21 cellular contexts compared by ENCODE assay signal in genomic region chr10:86769991-86770390, GRCh38. TPM values are rescaled to one million over a fixed set of nuclear protein-coding genes. Genes with fewer than 3 reads are reported as not detected.
DNase-seq lines count a peak whose midpoint lies in the region; ATAC-seq, FAIRE-seq and TF ChIP-seq lines count a peak whose summit lies in the region.
"Had no signal": no experiment of that assay in that cellular context is flagged by ENCODE, and none has a peak within 500 bp of the region (broad histone marks: within the 10 kb centered on the region; RNA-seq: fewer than 3 reads in every experiment).

No MANE protein-coding gene starts in this region.

- no peaks in the 10 kb centered on the region for H3K9me1 ChIP-seq in K562 (ENCODE audit: control insufficient read depth, insufficient read depth, low read length)

- H3K4me1 ChIP-seq in left ventricle myocardium inferior, result peaks cover 72% of the 10 kb centered on the region
- H3K4me1 ChIP-seq in K562 (replicated peaks in 1 of 2; ENCODE audit: control insufficient read depth in 2 of 2, insufficient read depth in 2 of 2, low read length in 2 of 2), result peaks cover 13 to 21% of the 10 kb centered on the region in 2 experiments; a peak in 4 of 5 replicates
- H3K4me1 ChIP-seq in iPS-20b (ENCODE audit: insufficient read depth, low read length), result peaks cover 38% of the 10 kb centered on the region
- peaks cover 75% of the 10 kb centered on the region for H3K4me1 ChIP-seq in psoas muscle
- H3K4me1 ChIP-seq in HAP-1, result peaks cover 43% of the 10 kb centered on the region
- H3K4me1 ChIP-seq: BLaER1 treated with 17β-estradiol and CSF1 and Interleukin-3, amounts not matched to agents 10 nM and 100 nM had no signal

- H3K36me3 Mint-ChIP-seq in activated T-helper 17 cell treated with anti-CD3 and anti-CD28 coated beads, Interleukin-2, amount 50 U/mL, for 72 hours (ENCODE audit: low read depth), result no peaks in the 10 kb centered on the region
- H3K36me3 Mint-ChIP-seq: CD4-positive, alpha-beta memory T cell had no signal

- H3K27me3 Mint-ChIP-seq in activated T-helper 17 cell treated with anti-CD3 and anti-CD28 coated beads, Interleukin-2, amount 50 U/mL, for 72 hours, result no peaks in the 10 kb centered on the region
- H3K27me3 Mint-ChIP-seq: CD4-positive, alpha-beta memory T cell had no signal

- H3K9me3 ChIP-seq in left ventricle myocardium inferior (replicated peaks) (no peaks in the 10 kb centered on the region), K562 (replicated peaks; ENCODE audit: control insufficient read depth, insufficient read depth, low read depth, low read length) (no peaks in the 10 kb centered on the region), iPS-20b (ENCODE audit: insufficient read depth, low read depth, low read length) (no peaks in the 10 kb centered on the region), psoas muscle (no peaks in the 10 kb centered on the region), HAP-1 (no peaks in the 10 kb centered on the region)
- H3K9me3 ChIP-seq: BLaER1 treated with 17β-estradiol and CSF1 and Interleukin-3, amounts not matched to agents 10 nM and 100 nM; SK-N-SH had no signal

- TF ChIP-seq CTCF in left ventricle myocardium inferior (IDR thresholded peaks at IDR 0.05; ENCODE audit: borderline replicate concordance) (no peak), K562 (IDR thresholded peaks at IDR 0.05 in 2 of 3, conservative IDR thresholded peaks at IDR 0.05 in 1 of 3; ENCODE audit: insufficient read depth in 2 of 3, low read depth in 1 of 3, low read length in 3 of 3) (no peak), psoas muscle (IDR thresholded peaks at IDR 0.05) (no peak)

- H3K9ac ChIP-seq in K562 (ENCODE audit: insufficient read depth in 1 of 2, low read depth in 2 of 2, low read length in 2 of 2) (no peak overlapping the region), iPS-20b (ENCODE audit: low read depth, low read length) (0 out of 2 replicates have a peak overlapping the region, but pooled peaks have one; percentile 15)
- H3K9ac ChIP-seq: BLaER1 treated with 17β-estradiol and CSF1 and Interleukin-3, amounts not matched to agents 10 nM and 100 nM; SK-N-SH had no signal

- TF ChIP-seq POLR2A in K562 (conservative IDR thresholded peaks at IDR 0.05), result no peak

- peaks cover 9% of the 10 kb centered on the region for H3K4me1 Mint-ChIP-seq in activated T-helper 17 cell treated with anti-CD3 and anti-CD28 coated beads, Interleukin-2, amount 50 U/mL, for 72 hours

- intact Hi-C loops in Right ventricle myocardium inferior (cut with DNase I) (no loop called here), left ventricle myocardium inferior (cut with micrococcal nuclease) (no loop called here), K562 (cut with micrococcal nuclease) (no loop called here), psoas muscle (cut with DNase I) (no loop called here)

- in situ Hi-C loops in K562 (cut with MboI), result no loop called here
- in situ Hi-C loops in HAP-1 (cut with MboI; ENCODE audit: low sequenced_read_pairs), result no loop called here

- H3K27me3 ChIP-seq in left ventricle myocardium inferior (ENCODE audit: low read depth) (peaks cover 7% of the 10 kb centered on the region), K562 (ENCODE audit: control insufficient read depth in 2 of 2, insufficient read depth in 2 of 2, low read length in 2 of 2) (no peaks in the 10 kb centered on the region), iPS-20b (ENCODE audit: insufficient read depth, low read length) (no peaks in the 10 kb centered on the region), psoas muscle (ENCODE audit: insufficient read depth in 3 of 3, low read length in 2 of 3) (no peaks in the 10 kb centered on the region), HAP-1 (ENCODE audit: low read depth) (no peaks in the 10 kb centered on the region)

- ATAC-seq in Right ventricle myocardium inferior, result peak; percentile 31
- peak; percentile 5; the same call in 1 of the 3 replicates for ATAC-seq in K562
- peak; percentile 13 to 53 (median 36) for ATAC-seq in psoas muscle
- ATAC-seq in activated T-helper 17 cell treated with anti-CD3 and anti-CD28 coated beads, Interleukin-2, amount 50 U/mL, for 72 hours (replicated peaks), result no peak

- no peak for TF ChIP-seq RAD21 in K562 (CRISPR knock-in tag; conservative IDR thresholded peaks at IDR 0.05 in 1 of 2, IDR thresholded peaks at IDR 0.05 in 1 of 2)

- H3K27ac ChIP-seq in left ventricle myocardium inferior (replicated peaks) (no peak overlapping the region), K562 (ENCODE audit: extremely low read depth, low read depth, low read length) (no peak overlapping the region), iPS-20b (ENCODE audit: low read length) (no peak overlapping the region), psoas muscle (peak overlapping the region; percentile 12)
- H3K27ac ChIP-seq: BLaER1 treated with 17β-estradiol and CSF1 and Interleukin-3, amounts not matched to agents 10 nM and 100 nM had no signal

- no peak overlapping the region for H3K4me3 Mint-ChIP-seq in activated T-helper 17 cell treated with anti-CD3 and anti-CD28 coated beads, Interleukin-2, amount 50 U/mL, for 72 hours
- H3K4me3 Mint-ChIP-seq: HFFc6 had no signal

- 0 out of 2 replicates have a peak, but pooled peaks cover 4% of the 10 kb centered on the region for H4K20me1 ChIP-seq in K562 (replicated peaks; ENCODE audit: control insufficient read depth, insufficient read depth, low read length)

- H2AFZ ChIP-seq in K562 (ENCODE audit: low read depth, low read length), result no peak overlapping the region

- CTCF ChIA-PET in K562 (lab: Yijun Ruan, JAX; ENCODE audit: low intra/inter-chr PET ratio), result no interaction called here

- WGBS in K562 (ENCODE audit: insufficient coverage, low coverage, missing lambda C conversion rate), result 21% methylated on average over 8 of the region's 10 CpGs
- 89 to 95% (median 91%) methylated on average over 10 of the region's 10 CpGs for WGBS in psoas muscle, 3 donors

- H3K4me2 ChIP-seq in K562 (ENCODE audit: insufficient read depth, low read length), result peak overlapping the region; percentile 36
- H3K4me2 ChIP-seq: BLaER1 treated with 17β-estradiol and CSF1 and Interleukin-3, amounts not matched to agents 10 nM and 100 nM; SK-N-SH had no signal

- TF ChIP-seq EP300 in K562 (IDR thresholded peaks at IDR 0.05; ENCODE audit: low read length), result no peak

- no peaks in the 10 kb centered on the region for H3K9me3 Mint-ChIP-seq in activated T-helper 17 cell treated with anti-CD3 and anti-CD28 coated beads, Interleukin-2, amount 50 U/mL, for 72 hours
- H3K9me3 Mint-ChIP-seq: HFFc6 had no signal

- POLR2A ChIA-PET in K562 (lab: Yijun Ruan, JAX), result interaction anchor here (0.7 to 3.0 kb wide), 6 partner anchors 9 to 93 kb away, joined by 3 to 40 read pairs (median 5); partner anchors contain the start of gene BMPR1A

- H3K79me2 ChIP-seq in K562 (ENCODE audit: control insufficient read depth, insufficient read depth, low read length), result peaks cover 73% of the 10 kb centered on the region

- no TSS peak for BruUV-seq in K562 (replicated peaks; lab: Mats Ljungman, UMichigan)

- no peak for DNase-seq in Right ventricle myocardium inferior (ENCODE audit: missing footprints)
- no peak for DNase-seq in left ventricle myocardium inferior
- DNase-seq in K562 (ENCODE audit: extremely low read depth in 1 of 4, low spot score in 3 of 4), result no peak
- no peak for DNase-seq in psoas muscle
- no peak for DNase-seq in HAP-1 (ENCODE audit: low spot score in 2 of 2)
- no peak for DNase-seq in kidney tubule cell (ENCODE audit: low spot score)
- DNase-seq: 8988T; CD4-positive, alpha-beta memory T cell; DND-41; HFFc6; Kasumi-1; NCI-H1694; NCI-H2081 treated with DMSO at 0.1 percent for 48 hours; NCI-H446; NCI-H526; SHP77 treated with DMSO at 0.1 percent for 48 hours; SK-N-SH had no signal

- H3K4me3 ChIP-seq in left ventricle myocardium inferior (no peak overlapping the region), K562 (no peak overlapping the region), iPS-20b (ENCODE audit: low read length) (no peak overlapping the region), psoas muscle (no peak overlapping the region), HAP-1 (no peak overlapping the region)
- H3K4me3 ChIP-seq: BLaER1 treated with 17β-estradiol and CSF1 and Interleukin-3, amounts not matched to agents 10 nM and 100 nM; GM12878 had no signal

- H3K36me3 ChIP-seq in left ventricle myocardium inferior (no peaks in the 10 kb centered on the region), K562 (ENCODE audit: control insufficient read depth, insufficient read depth, low read length) (no peaks in the 10 kb centered on the region), iPS-20b (ENCODE audit: insufficient read depth, low read depth, low read length) (0 out of 2 replicates have a peak, but pooled peaks cover 3% of the 10 kb centered on the region), psoas muscle (ENCODE audit: insufficient read depth in 1 of 2, low read depth in 1 of 2) (no peaks in the 10 kb centered on the region), HAP-1 (replicated peaks) (no peaks in the 10 kb centered on the region)
- H3K36me3 ChIP-seq: BLaER1 treated with 17β-estradiol and CSF1 and Interleukin-3, amounts not matched to agents 10 nM and 100 nM had no signal

- no peak for FAIRE-seq in K562 (lab: Jason Lieb, UNC)
- FAIRE-seq: GM12878 had no signal

- H3K27ac Mint-ChIP-seq in activated T-helper 17 cell treated with anti-CD3 and anti-CD28 coated beads, Interleukin-2, amount 50 U/mL, for 72 hours, result no peak overlapping the region
- H3K27ac Mint-ChIP-seq: HFFc6 had no signal

RNA-seq across cellular contexts. Expression of gene BMPR1A, which starts 13.6 kb away (rescaled TPM):
- 53.2 TPM for total RNA-seq in Right ventricle myocardium inferior
- total RNA-seq in left ventricle myocardium inferior, result 43.8 TPM
- total RNA-seq in K562 (2011; cell fraction: chromatin; rRNA removed; ENCODE audit: low replicate concordance), result 13.1 and 30.9 TPM in 2 replicates
- 5.5 and 9.3 TPM in 2 replicates for total RNA-seq in K562 (2011; cell fraction: nucleolus; rRNA removed)
- total RNA-seq in K562 (2011; cell fraction: nucleoplasm; rRNA removed), result 16.1 and 21.3 TPM in 2 replicates
- 6.8 and 7.0 TPM in 2 replicates for total RNA-seq in K562 (2014; rRNA removed)
- 15.3 and 20.0 TPM in 2 replicates for total RNA-seq in K562 (2014; rRNA removed; fragmentation: Illumina TruSeq; extraction: Trizol)
- 16.7 and 17.5 TPM in 2 replicates for total RNA-seq in K562 (2015; rRNA removed; fragmentation: Illumina TruSeq; extraction: Trizol)
- 14.2 and 15.6 TPM in 2 replicates for total RNA-seq in K562 (2021)
- 8.6 and 9.7 TPM in 2 replicates for polyA plus RNA-seq in K562 (2011; rRNA removed)
- polyA plus RNA-seq in K562 (2011; cell fraction: cytosol; rRNA removed), result 2.1 and 4.3 TPM in 2 replicates
- 3.5 and 5.3 TPM in 2 replicates for polyA plus RNA-seq in K562 (2011; cell fraction: nucleus; rRNA removed)
- 7.6 and 7.8 TPM in 2 replicates for polyA plus RNA-seq in K562 (2012)
- polyA plus RNA-seq in K562 (2014; fragmentation: Illumina TruSeq; extraction: Trizol), result 8.9 and 9.1 TPM in 2 replicates
- 1 to 10 TPM; 1.6 to 1.9 TPM for polyA plus RNA-seq in K562 (2014; fragmentation: Nextera tagmentation; extraction: Ambion mirVana)
- polyA plus RNA-seq in K562 (2014; rRNA removed), result 5.8 and 7.4 TPM in 2 replicates
- 34.1 and 45.2 TPM in 2 replicates for polyA minus RNA-seq in K562 (2011; rRNA and poly(A)+ RNA removed)
- 7.3 and 9.7 TPM in 2 replicates for polyA minus RNA-seq in K562 (2011; cell fraction: cytosol; rRNA and poly(A)+ RNA removed)
- 3.6 and 10.4 TPM in 2 replicates for polyA minus RNA-seq in K562 (2011; cell fraction: nucleus; rRNA and poly(A)+ RNA removed)
- 10 to 100 TPM; 12.0 to 30.0 (median 26.2) TPM for total RNA-seq in psoas muscle
- 10 to 100 TPM in 1 of 3 donors, 1 to 10 TPM in 2; 4.6 to 22.7 (median 6.0) TPM for polyA plus RNA-seq in psoas muscle
- 10 to 100 TPM; 11.1 to 14.4 TPM for total RNA-seq in activated T-helper 17 cell treated with anti-CD3 and anti-CD28 coated beads, Interleukin-2, amount 50 U/mL, for 72 hours
